In genomic region chr3:78880588-78881461, GRCh38 we compare ENCODE assay signal across 14 cellular contexts.
DNase-seq lines count a peak whose midpoint lies in the region; ATAC-seq and TF ChIP-seq lines count a peak whose summit lies in the region.
"Had no signal": no experiment of that assay in that cellular context is flagged by ENCODE, and none has a peak within 500 bp of the region (broad histone marks: within the 10 kb centered on the region; RNA-seq: fewer than 3 reads in every experiment).

No MANE protein-coding gene starts in this region.

- H3K4me3 Mint-ChIP-seq in activated T-cell treated with anti-CD3 and anti-CD28 coated beads, Interleukin-2, amount 50 U/mL, for 4 hours, result no peak overlapping the region
- H3K4me3 Mint-ChIP-seq: activated CD4-positive, alpha-beta T cell treated with anti-CD3 and anti-CD28 coated beads for 36 hours; natural killer cell treated with Interleukin-12 subunit alpha and Interleukin-12 subunit beta and Interleukin-15 and Interleukin-18, amount 100 ng/mL, for 72 hours; T-cell had no signal

- no peaks in the 10 kb centered on the region for H3F3A ChIP-seq in neural cell (ENCODE audit: insufficient read depth, low read length, poor library complexity, severe bottlenecking)

- H3K9me3 ChIP-seq in SJSA1 (replicated peaks) (no peaks in the 10 kb centered on the region), neural cell (ENCODE audit: low read length) (no peaks in the 10 kb centered on the region), colonic mucosa (no peaks in the 10 kb centered on the region)

- no peaks in the 10 kb centered on the region for H3K9me2 ChIP-seq in neural cell (ENCODE audit: insufficient read depth, low read length)

- no peak overlapping the region for H2AFZ ChIP-seq in neural cell (ENCODE audit: low read depth, low read length)

- no peak for ATAC-seq in HG03175 (IDR thresholded peaks at IDR 0.05; ENCODE audit: unreplicated experiment)
- no peak for ATAC-seq in activated T-cell treated with anti-CD3 and anti-CD28 coated beads, Interleukin-2, amount 50 U/mL, for 4 hours
- ATAC-seq: activated CD4-positive, alpha-beta T cell treated with anti-CD3 and anti-CD28 coated beads for 36 hours; esophagus mucosa; natural killer cell treated with Interleukin-12 subunit alpha and Interleukin-12 subunit beta and Interleukin-15 and Interleukin-18, amount 100 ng/mL, for 72 hours; T-cell had no signal

- no peaks in the 10 kb centered on the region for H3K36me3 Mint-ChIP-seq in activated T-cell treated with anti-CD3 and anti-CD28 coated beads, Interleukin-2, amount 50 U/mL, for 4 hours (ENCODE audit: insufficient read depth)
- H3K36me3 Mint-ChIP-seq: T-cell had no signal

- H3K27me3 ChIP-seq in SJSA1 (replicated peaks) (no peaks in the 10 kb centered on the region), neural cell (ENCODE audit: insufficient read depth, low read depth, low read length) (no peaks in the 10 kb centered on the region), colonic mucosa (no peaks in the 10 kb centered on the region)

- no peaks in the 10 kb centered on the region for H3K4me1 Mint-ChIP-seq in activated T-cell treated with anti-CD3 and anti-CD28 coated beads, Interleukin-2, amount 50 U/mL, for 4 hours (ENCODE audit: low read depth)
- H3K4me1 Mint-ChIP-seq: activated CD4-positive, alpha-beta T cell treated with anti-CD3 and anti-CD28 coated beads for 36 hours; T-cell had no signal

- peaks cover 4% of the 10 kb centered on the region for H3K9me3 Mint-ChIP-seq in activated T-cell treated with anti-CD3 and anti-CD28 coated beads, Interleukin-2, amount 50 U/mL, for 4 hours

- no peaks in the 10 kb centered on the region for H3K27me3 Mint-ChIP-seq in activated T-cell treated with anti-CD3 and anti-CD28 coated beads, Interleukin-2, amount 50 U/mL, for 4 hours (ENCODE audit: low read depth)
- H3K27me3 Mint-ChIP-seq: activated CD4-positive, alpha-beta T cell treated with anti-CD3 and anti-CD28 coated beads for 36 hours; natural killer cell treated with Interleukin-12 subunit alpha and Interleukin-12 subunit beta and Interleukin-15 and Interleukin-18, amount 100 ng/mL, for 72 hours; T-cell had no signal

- peak overlapping the region; percentile 84 for H3K27ac ChIP-seq in SJSA1
- peak overlapping the region; percentile 4 for H3K27ac ChIP-seq in neural cell (ENCODE audit: low read length)
- no peak overlapping the region for H3K27ac ChIP-seq in colonic mucosa

- TF ChIP-seq CTCF in AG10803 (conservative IDR thresholded peaks at IDR 0.05; ENCODE audit: low read length) (no peak), neural cell (IDR thresholded peaks at IDR 0.05; ENCODE audit: poor library complexity, severe bottlenecking) (no peak), colonic mucosa (IDR thresholded peaks at IDR 0.05) (no peak)

- H3K36me3 ChIP-seq in SJSA1, result no peaks in the 10 kb centered on the region
- H3K36me3 ChIP-seq in neural cell (ENCODE audit: insufficient read depth, low read length), result no peaks in the 10 kb centered on the region
- no peaks in the 10 kb centered on the region for H3K36me3 ChIP-seq in colonic mucosa

- TF ChIP-seq EP300 in neural cell (conservative IDR thresholded peaks at IDR 0.05; ENCODE audit: poor library complexity, severe bottlenecking), result no peak

- intact Hi-C loops in colonic mucosa (cut with DNase I), result no loop called here

- H3K79me2 ChIP-seq in neural cell (replicated peaks; ENCODE audit: insufficient read depth, low read length), result peaks cover 45% of the 10 kb centered on the region

- no peaks in the 10 kb centered on the region for H4K20me1 ChIP-seq in neural cell (ENCODE audit: insufficient read depth)

- H3K4me3 ChIP-seq in AG10803 (ENCODE audit: low read length) (peak overlapping the region; percentile 14; the same call in 1 of the 2 replicates), SJSA1 (no peak overlapping the region), neural cell (ENCODE audit: low read length) (no peak overlapping the region), colonic mucosa (no peak overlapping the region)

- in situ Hi-C loops in KBM-7 (cut with MboI; ENCODE audit: low pct_unique_long_range_greater_than_20kb, low sequenced_read_pairs), result no loop called here

- no peak overlapping the region for H3K9ac ChIP-seq in neural cell (ENCODE audit: low read length)
- H3K9ac ChIP-seq in colonic mucosa (ENCODE audit: low read depth in 2 of 2, low read length in 2 of 2), result no peak overlapping the region

- H3K4me2 ChIP-seq in neural cell (ENCODE audit: low read length), result no peak overlapping the region

- H3K4me1 ChIP-seq in SJSA1 (replicated peaks), result peaks cover 40% of the 10 kb centered on the region
- H3K4me1 ChIP-seq in colonic mucosa, result no peaks in the 10 kb centered on the region

- DNase-seq in AG10803 (ENCODE audit: low read depth), result peak; percentile 69
- peak in 1 of 2 experiments; percentile 60 for DNase-seq in SJSA1 (ENCODE audit: low read depth in 1 of 2, low spot score in 2 of 2)
- DNase-seq in foreskin melanocyte, result peak; percentile 86
- DNase-seq in KBM-7, result no peak
- no peak for DNase-seq in colonic mucosa
- no peak for DNase-seq in activated T-cell treated with anti-CD3 and anti-CD28 coated beads, Interleukin-2, amount 50 U/mL, for 4 hours
- DNase-seq: activated CD4-positive, alpha-beta T cell treated with anti-CD3 and anti-CD28 coated beads for 36 hours; DMS79; NCI-H2081 treated with DMSO at 0.1 percent for 48 hours; T-cell had no signal

- TF ChIP-seq RAD21 in neural cell (conservative IDR thresholded peaks at IDR 0.05), result no peak

TF ChIP-seq in neural cell, 6 proteins besides CTCF, POLR2A, EP300 and RAD21:
- TF ChIP-seq POLR2AphosphoS5 (IDR thresholded peaks at IDR 0.05), result peak; percentile 14
- TF ChIP-seq SMC3 (conservative IDR thresholded peaks at IDR 0.05; ENCODE audit: poor library complexity), result no peak

Comparison
In these comparisons a context has a peak if more than half of its experiments do, and no peak if none do; other contexts are left out.
1. DNase-seq: peak in AG10803 (single experiment) and foreskin melanocyte (single experiment); none in KBM-7 (single experiment), colonic mucosa (single experiment) and activated T-cell treated with anti-CD3 and anti-CD28 coated beads, Interleukin-2, amount 50 U/mL, for 4 hours (single experiment).